11 cellular contexts compared by ENCODE assay signal in genomic region chr1:207703712-207704111, GRCh38. TPM values are rescaled to one million over a fixed set of nuclear protein-coding genes. Genes with fewer than 3 reads are reported as not detected.
"Had no signal": no experiment of that assay in that cellular context is flagged by ENCODE, and none has a peak within 500 bp of the region (broad histone marks: within the 10 kb centered on the region; RNA-seq: fewer than 3 reads in every experiment).

No MANE protein-coding gene starts in this region.

- H3K4me3 ChIP-seq: GM23248 had no signal

- H3K4me3 Mint-ChIP-seq: H9, IgD-negative memory B cell had no signal

- FAIRE-seq: H54 had no signal

- H3K4me1 Mint-ChIP-seq: H9 had no signal

- DNase-seq: GM23248, GOT3, H9, HCEC 1CT, Karpas-422, KBM-7 had no signal

- H2AFZ ChIP-seq: GM23248 had no signal

- H3K9ac ChIP-seq: GM23248, KMS-11 had no signal

- H3K4me2 ChIP-seq: KMS-11 had no signal

- H3K27ac ChIP-seq: GM23248, HL-60, KMS-11 had no signal

- H3K9me3 Mint-ChIP-seq: IgD-negative memory B cell had no signal

RNA-seq across cellular contexts. Expression of gene CR1L, which starts 58.8 kb away (rescaled TPM):
- total RNA-seq: GM23248, HT1080 had no signal
- polyA plus RNA-seq: GM23248, IgD-negative memory B cell had no signal
